20 cellular contexts compared by ENCODE assay signal in genomic region chr9:92592946-92593860, GRCh38. TPM values are rescaled to one million over a fixed set of nuclear protein-coding genes. Genes with fewer than 3 reads are reported as not detected.
A peak's percentile ranks its signal among the peaks of the same experiment; 100 is the strongest.
DNase-seq lines count a peak whose midpoint lies in the region; ATAC-seq and TF ChIP-seq lines count a peak whose summit lies in the region.
"Had no signal": no experiment of that assay in that cellular context is flagged by ENCODE, and none has a peak within 500 bp of the region (broad histone marks: within the 10 kb centered on the region; RNA-seq: fewer than 3 reads in every experiment).

No MANE protein-coding gene starts in this region.

- H3K27ac Mint-ChIP-seq in activated T-cell treated with anti-CD3 and anti-CD28 coated beads, Interleukin-2, amount 50 U/mL, for 72 hours = peak overlapping the region; percentile 19
- H3K27ac Mint-ChIP-seq in activated T-helper 17 cell treated with anti-CD3 and anti-CD28 coated beads, Interleukin-2, amount 50 U/mL, for 72 hours = peak overlapping the region; percentile 31
- H3K27ac Mint-ChIP-seq: activated CD8-positive, alpha-beta memory T cell treated with anti-CD3 and anti-CD28 coated beads, Interleukin-2, amount 10 ng/mL, durations not matched to agents 7 days and 5 days had no signal

- WGBS in esophagus squamous epithelium, 2 donors = 46 to 63% methylated on average over 6 to 7 of the region's 7 CpGs

- TF ChIP-seq POLR2A in esophagus squamous epithelium (IDR thresholded peaks at IDR 0.05) = no peak

- ATAC-seq in activated T-cell treated with anti-CD3 and anti-CD28 coated beads, Interleukin-2, amount 50 U/mL, for 72 hours (replicated peaks in 1 of 2) = peak; percentile 69 to 75
- no peak for ATAC-seq in activated T-cell treated with anti-CD3 and anti-CD28 coated beads, Interleukin-2, amount 50 U/mL, for 4 hours
- ATAC-seq in activated T-helper 17 cell treated with anti-CD3 and anti-CD28 coated beads, Interleukin-2, amount 50 U/mL, for 72 hours (replicated peaks) = peak; percentile 69
- ATAC-seq in HG02870 (IDR thresholded peaks at IDR 0.05; ENCODE audit: unreplicated experiment) = no peak
- ATAC-seq: activated CD8-positive, alpha-beta memory T cell treated with anti-CD3 and anti-CD28 coated beads, Interleukin-2, amount 10 ng/mL, durations not matched to agents 7 days and 5 days had no signal

- H3K4me3 Mint-ChIP-seq in activated T-cell treated with anti-CD3 and anti-CD28 coated beads, Interleukin-2, amount 50 U/mL, for 72 hours = peak overlapping the region in 1 of 2 donors; percentile 35
- H3K4me3 Mint-ChIP-seq in activated T-cell treated with anti-CD3 and anti-CD28 coated beads, Interleukin-2, amount 50 U/mL, for 4 hours = no peak overlapping the region
- H3K4me3 Mint-ChIP-seq in activated T-helper 17 cell treated with anti-CD3 and anti-CD28 coated beads, Interleukin-2, amount 50 U/mL, for 72 hours = no peak overlapping the region
- H3K4me3 Mint-ChIP-seq: activated CD8-positive, alpha-beta memory T cell treated with anti-CD3 and anti-CD28 coated beads, Interleukin-2, amount 10 ng/mL, durations not matched to agents 7 days and 5 days had no signal

- H3K4me1 ChIP-seq in esophagus squamous epithelium = peaks cover 13 to 52% (median 13%) of the 10 kb centered on the region in 3 donors
- H3K4me1 ChIP-seq: thyroid gland had no signal

- H3K4me3 ChIP-seq in esophagus squamous epithelium (no peak overlapping the region), skin epidermis (no peak overlapping the region)
- H3K4me3 ChIP-seq: lung, thyroid gland had no signal

- intact Hi-C loops in esophagus squamous epithelium (cut with DNase I) = loop anchor here (10.0 kb wide), 1 partner anchor 88 kb away; no protein-coding TSS in a partner anchor

- DNase-seq in activated T-cell treated with anti-CD3 and anti-CD28 coated beads, Interleukin-2, amount 50 U/mL, for 72 hours = peak in 1 of 2 donors; percentile 5
- DNase-seq in activated T-cell treated with anti-CD3 and anti-CD28 coated beads, Interleukin-2, amount 50 U/mL, for 4 hours = no peak
- DNase-seq in esophagus squamous epithelium (lab: John Stamatoyannopoulos, UW) (no peak), NCI-H226 (no peak), NCI-H187 treated with DMSO at 0.1 percent for 48 hours (lab: John Stamatoyannopoulos, UW) (no peak)
- DNase-seq: activated CD4-positive, alpha-beta T cell treated with anti-CD3 and anti-CD28 coated beads for 1 hour; activated CD8-positive, alpha-beta memory T cell treated with anti-CD3 and anti-CD28 coated beads, Interleukin-2, amount 10 ng/mL, durations not matched to agents 7 days and 5 days; activated effector memory CD4-positive, alpha-beta T cell treated with anti-CD3 and anti-CD28 coated beads, Interleukin-2, amount 50 U/mL, for 16 hours; C1 segment of cervical spinal cord; foreskin fibroblast; hippocampal formation; NCI-H2081 treated with DMSO at 0.1 percent for 48 hours; NCI-H446 treated with DMSO at 0.1 percent for 48 hours; stimulated activated CD4-positive, alpha-beta T cell treated with anti-CD3 and anti-CD28 coated beads, Interleukin-15, amount 100 ng/mL, for 24 hours; T1000; thyroid gland had no signal

- TF ChIP-seq CTCF in esophagus squamous epithelium (IDR thresholded peaks at IDR 0.05) = no peak

- H3K9me3 Mint-ChIP-seq in activated T-cell treated with anti-CD3 and anti-CD28 coated beads, Interleukin-2, amount 50 U/mL, for 72 hours = no peaks in the 10 kb centered on the region
- no peaks in the 10 kb centered on the region for H3K9me3 Mint-ChIP-seq in activated T-cell treated with anti-CD3 and anti-CD28 coated beads, Interleukin-2, amount 50 U/mL, for 4 hours
- H3K9me3 Mint-ChIP-seq in activated T-helper 17 cell treated with anti-CD3 and anti-CD28 coated beads, Interleukin-2, amount 50 U/mL, for 72 hours = no peaks in the 10 kb centered on the region

- no peaks in the 10 kb centered on the region for H3K36me3 ChIP-seq in esophagus squamous epithelium
- H3K36me3 ChIP-seq: thyroid gland had no signal

- no peaks in the 10 kb centered on the region for H3K27me3 ChIP-seq in esophagus squamous epithelium
- H3K27me3 ChIP-seq: thyroid gland had no signal

- H3K27me3 Mint-ChIP-seq in activated T-cell treated with anti-CD3 and anti-CD28 coated beads, Interleukin-2, amount 50 U/mL, for 72 hours (ENCODE audit: low read depth) = no peaks in the 10 kb centered on the region
- H3K27me3 Mint-ChIP-seq in activated T-cell treated with anti-CD3 and anti-CD28 coated beads, Interleukin-2, amount 50 U/mL, for 4 hours (ENCODE audit: low read depth) = no peaks in the 10 kb centered on the region
- H3K27me3 Mint-ChIP-seq in activated T-helper 17 cell treated with anti-CD3 and anti-CD28 coated beads, Interleukin-2, amount 50 U/mL, for 72 hours = no peaks in the 10 kb centered on the region
- H3K27me3 Mint-ChIP-seq: activated CD8-positive, alpha-beta memory T cell treated with anti-CD3 and anti-CD28 coated beads, Interleukin-2, amount 10 ng/mL, durations not matched to agents 7 days and 5 days had no signal

- H3K36me3 Mint-ChIP-seq in activated T-cell treated with anti-CD3 and anti-CD28 coated beads, Interleukin-2, amount 50 U/mL, for 72 hours (ENCODE audit: insufficient read depth in 2 of 2) = no peaks in the 10 kb centered on the region
- no peaks in the 10 kb centered on the region for H3K36me3 Mint-ChIP-seq in activated T-cell treated with anti-CD3 and anti-CD28 coated beads, Interleukin-2, amount 50 U/mL, for 4 hours (ENCODE audit: insufficient read depth)
- no peaks in the 10 kb centered on the region for H3K36me3 Mint-ChIP-seq in activated T-helper 17 cell treated with anti-CD3 and anti-CD28 coated beads, Interleukin-2, amount 50 U/mL, for 72 hours (ENCODE audit: low read depth)
- H3K36me3 Mint-ChIP-seq: activated CD8-positive, alpha-beta memory T cell treated with anti-CD3 and anti-CD28 coated beads, Interleukin-2, amount 10 ng/mL, durations not matched to agents 7 days and 5 days had no signal

- H3K27ac ChIP-seq in esophagus squamous epithelium = peak overlapping the region; percentile 11 to 65 (median 48)
- H3K27ac ChIP-seq in skin epidermis = peak overlapping the region in 12 of 21 experiments; percentile 3 to 72 (median 53)
- H3K27ac ChIP-seq: thyroid gland had no signal

- H3K9me3 ChIP-seq in esophagus squamous epithelium = no peaks in the 10 kb centered on the region
- H3K9me3 ChIP-seq: thyroid gland had no signal

- peaks cover 10% of the 10 kb centered on the region for H3K4me1 Mint-ChIP-seq in activated T-cell treated with anti-CD3 and anti-CD28 coated beads, Interleukin-2, amount 50 U/mL, for 72 hours (ENCODE audit: low read depth)
- H3K4me1 Mint-ChIP-seq in activated T-cell treated with anti-CD3 and anti-CD28 coated beads, Interleukin-2, amount 50 U/mL, for 4 hours (ENCODE audit: low read depth) = no peaks in the 10 kb centered on the region
- peaks cover 4% of the 10 kb centered on the region for H3K4me1 Mint-ChIP-seq in activated T-helper 17 cell treated with anti-CD3 and anti-CD28 coated beads, Interleukin-2, amount 50 U/mL, for 72 hours
- H3K4me1 Mint-ChIP-seq: activated CD8-positive, alpha-beta memory T cell treated with anti-CD3 and anti-CD28 coated beads, Interleukin-2, amount 10 ng/mL, durations not matched to agents 7 days and 5 days had no signal

RNA-seq across cellular contexts. Expression of gene ECM2, which starts 57.4 kb away (rescaled TPM):
- total RNA-seq in activated T-cell treated with anti-CD3 and anti-CD28 coated beads, Interleukin-2, amount 50 U/mL, for 72 hours = not detected
- not detected for total RNA-seq in activated T-cell treated with anti-CD3 and anti-CD28 coated beads, Interleukin-2, amount 50 U/mL, for 4 hours
- not detected for total RNA-seq in activated T-helper 17 cell treated with anti-CD3 and anti-CD28 coated beads, Interleukin-2, amount 50 U/mL, for 72 hours
- 10 to 100 TPM in 1 of 4 donors, 1 to 10 TPM in 2, under 1 TPM in 1; 0.57 to 13.1 (median 3.5) TPM for total RNA-seq in esophagus squamous epithelium
- total RNA-seq: activated CD8-positive, alpha-beta memory T cell treated with anti-CD3 and anti-CD28 coated beads, Interleukin-2, amount 10 ng/mL, durations not matched to agents 7 days and 5 days had no signal

Comparison
In these comparisons a context has a peak if more than half of its experiments do, and no peak if none do; other contexts are left out.
1. ATAC-seq: peak in activated T-cell treated with anti-CD3 and anti-CD28 coated beads, Interleukin-2, amount 50 U/mL, for 72 hours (2 of 2) and activated T-helper 17 cell treated with anti-CD3 and anti-CD28 coated beads, Interleukin-2, amount 50 U/mL, for 72 hours (single experiment); none in activated T-cell treated with anti-CD3 and anti-CD28 coated beads, Interleukin-2, amount 50 U/mL, for 4 hours (0 of 2) and HG02870 (single experiment).